ENCODE assay signal across 16 cellular contexts in genomic region chr1:3184666-3185065, GRCh38.
DNase-seq lines count a peak whose midpoint lies in the region; ATAC-seq and TF ChIP-seq lines count a peak whose summit lies in the region.
"Had no signal": no experiment of that assay in that cellular context is flagged by ENCODE, and none has a peak within 500 bp of the region (broad histone marks: within the 10 kb centered on the region; RNA-seq: fewer than 3 reads in every experiment).

No MANE protein-coding gene starts in this region.

- H3F3A ChIP-seq in neural progenitor cell (ENCODE audit: low read depth) (peaks cover 10% of the 10 kb centered on the region), GM23338 (replicated peaks; ENCODE audit: low read depth) (peaks cover 9% of the 10 kb centered on the region; the same call in 1 of the 2 replicates)

- peaks cover 36 to 74% (median 61%) of the 10 kb centered on the region in 10 experiments for H3K4me1 ChIP-seq in BLaER1 treated with 17β-estradiol and CSF1 and Interleukin-3, amounts not matched to agents 10 nM and 100 nM
- H3K4me1 ChIP-seq in neural progenitor cell (peaks cover 14% of the 10 kb centered on the region), tibial artery (peaks cover 3 to 71% (median 63%) of the 10 kb centered on the region in 4 donors), GM23338 (ENCODE audit: insufficient read depth) (no peaks in the 10 kb centered on the region), left lung (peaks cover 9 to 23% of the 10 kb centered on the region in 2 donors)
- no peaks in the 10 kb centered on the region for H3K4me1 ChIP-seq in CD4-positive, alpha-beta memory T cell (ENCODE audit: insufficient read depth, low read length)

- POLR2A ChIA-PET in CD4-positive, alpha-beta memory T cell (lab: Charles Lee; ENCODE audit: partially characterized antibody): no interaction called here

- H4K20me1 ChIP-seq in BLaER1 treated with 17β-estradiol and CSF1 and Interleukin-3, amounts not matched to agents 10 nM and 100 nM: peaks cover 0 to 21% (median 0%) of the 10 kb centered on the region in 11 experiments; a peak in 3 of 22 replicates
- H4K20me1 ChIP-seq in neural progenitor cell (ENCODE audit: low read depth) (no peaks in the 10 kb centered on the region), GM23338 (replicated peaks; ENCODE audit: insufficient read depth) (no peaks in the 10 kb centered on the region)

- DNase-seq in coronary artery (ENCODE audit: low spot score) (no peak), neural progenitor cell (ENCODE audit: low spot score) (no peak), tibial artery (no peak), GM23338 (ENCODE audit: low spot score) (no peak), NCI-H446 treated with DMSO at 0.1 percent for 48 hours (lab: John Stamatoyannopoulos, UW) (no peak), left lung (no peak)
- DNase-seq in CD4-positive, alpha-beta memory T cell: no peak
- DNase-seq: ACHN, COR-L47, DMS153, DMS79 treated with DMSO at 0.1 percent for 48 hours, EL, IMR-90 had no signal

- H3K4me2 ChIP-seq in BLaER1 treated with 17β-estradiol and CSF1 and Interleukin-3, amounts not matched to agents 10 nM and 100 nM: peak overlapping the region; percentile 27 to 83 (median 78); a peak in 21 of 22 replicates
- H3K4me2 ChIP-seq in neural progenitor cell (no peak overlapping the region), GM23338 (no peak overlapping the region)

- H3K4me3 Mint-ChIP-seq in neural progenitor cell (no peak overlapping the region), GM23338 (no peak overlapping the region)
- H3K4me3 Mint-ChIP-seq in CD4-positive, alpha-beta memory T cell: no peak overlapping the region
- H3K4me3 Mint-ChIP-seq: CD8-positive, alpha-beta T cell had no signal

- H3K79me2 ChIP-seq in neural progenitor cell (ENCODE audit: low read depth) (no peaks in the 10 kb centered on the region), GM23338 (replicated peaks; ENCODE audit: insufficient read depth) (no peaks in the 10 kb centered on the region)

- no peak overlapping the region for H3K4me3 ChIP-seq in BLaER1 treated with 17β-estradiol and CSF1 and Interleukin-3, amounts not matched to agents 10 nM and 100 nM
- H3K4me3 ChIP-seq in coronary artery: no peak overlapping the region
- H3K4me3 ChIP-seq in neural progenitor cell: no peak overlapping the region
- no peak overlapping the region for H3K4me3 ChIP-seq in tibial artery
- no peak overlapping the region for H3K4me3 ChIP-seq in GM23338
- H3K4me3 ChIP-seq in CD4-positive, alpha-beta memory T cell (ENCODE audit: low read length in 2 of 2): no peak overlapping the region
- H3K4me3 ChIP-seq in left lung: no peak overlapping the region

- peak overlapping the region in 3 of 11 experiments; percentile 8 to 59 (median 13); a peak in 3 of 22 replicates for H3K9ac ChIP-seq in BLaER1 treated with 17β-estradiol and CSF1 and Interleukin-3, amounts not matched to agents 10 nM and 100 nM
- no peak overlapping the region for H3K9ac ChIP-seq in neural progenitor cell

- H3K27me3 Mint-ChIP-seq in neural progenitor cell (ENCODE audit: insufficient read depth, low read depth): peaks cover 8% of the 10 kb centered on the region
- peaks cover 10% of the 10 kb centered on the region for H3K27me3 Mint-ChIP-seq in GM23338 (ENCODE audit: insufficient read depth, low read depth, poor library complexity)
- peaks cover 7 to 14% of the 10 kb centered on the region in 2 donors for H3K27me3 Mint-ChIP-seq in CD4-positive, alpha-beta memory T cell

- H3K9me3 ChIP-seq in BLaER1 treated with 17β-estradiol and CSF1 and Interleukin-3, amounts not matched to agents 10 nM and 100 nM (replicated peaks in 1 of 11): no peaks in the 10 kb centered on the region
- no peaks in the 10 kb centered on the region for H3K9me3 ChIP-seq in neural progenitor cell (ENCODE audit: low read depth)
- no peaks in the 10 kb centered on the region for H3K9me3 ChIP-seq in tibial artery
- H3K9me3 ChIP-seq in CD4-positive, alpha-beta memory T cell (ENCODE audit: control insufficient read depth in 1 of 2, low read length in 2 of 2): no peaks in the 10 kb centered on the region
- peaks cover 0 to 2% of the 10 kb centered on the region in 2 donors for H3K9me3 ChIP-seq in left lung

- H3K4me1 Mint-ChIP-seq in neural progenitor cell (peaks cover 43% of the 10 kb centered on the region), GM23338 (no peaks in the 10 kb centered on the region; the same call in 1 of the 3 replicates)
- no peaks in the 10 kb centered on the region for H3K4me1 Mint-ChIP-seq in CD4-positive, alpha-beta memory T cell

- intact Hi-C loops in tibial artery (cut with DNase I; ENCODE audit: low total_unique reads) (no loop called here), left lung (cut with DNase I) (no loop called here)
- intact Hi-C loops in CD4-positive, alpha-beta memory T cell (cut with micrococcal nuclease): no loop called here

- H3K9me3 Mint-ChIP-seq in neural progenitor cell (no peaks in the 10 kb centered on the region), GM23338 (peaks cover 3% of the 10 kb centered on the region; the same call in 2 of the 3 replicates)
- H3K9me3 Mint-ChIP-seq in CD4-positive, alpha-beta memory T cell: no peaks in the 10 kb centered on the region
- H3K9me3 Mint-ChIP-seq: CD8-positive, alpha-beta T cell had no signal

- H3K27ac Mint-ChIP-seq in neural progenitor cell: peak overlapping the region; percentile 83
- no peak overlapping the region for H3K27ac Mint-ChIP-seq in GM23338
- no peak overlapping the region for H3K27ac Mint-ChIP-seq in CD4-positive, alpha-beta memory T cell
- H3K27ac Mint-ChIP-seq: CD8-positive, alpha-beta T cell had no signal

- no peak for ATAC-seq in GM23338
- ATAC-seq in left lung: no peak
- ATAC-seq: CD8-positive, alpha-beta T cell had no signal

- H3K36me3 Mint-ChIP-seq in neural progenitor cell: peaks cover 3% of the 10 kb centered on the region
- no peaks in the 10 kb centered on the region; the same call in 1 of the 3 replicates for H3K36me3 Mint-ChIP-seq in GM23338 (ENCODE audit: low read depth)
- H3K36me3 Mint-ChIP-seq in CD4-positive, alpha-beta memory T cell: no peaks in the 10 kb centered on the region
- H3K36me3 Mint-ChIP-seq: CD8-positive, alpha-beta T cell had no signal

- no peaks in the 10 kb centered on the region for H3K36me3 ChIP-seq in BLaER1 treated with 17β-estradiol and CSF1 and Interleukin-3, amounts not matched to agents 10 nM and 100 nM
- H3K36me3 ChIP-seq in neural progenitor cell (no peaks in the 10 kb centered on the region), tibial artery (peaks cover 0 to 4% (median 0%) of the 10 kb centered on the region in 3 donors), GM23338 (ENCODE audit: insufficient read depth) (no peaks in the 10 kb centered on the region), left lung (no peaks in the 10 kb centered on the region)
- H3K36me3 ChIP-seq in CD4-positive, alpha-beta memory T cell (ENCODE audit: insufficient read depth, low read length): no peaks in the 10 kb centered on the region

- CTCF ChIA-PET in CD4-positive, alpha-beta memory T cell (lab: Charles Lee; ENCODE audit: partially characterized antibody): no interaction called here

- no peak overlapping the region for H3K27ac ChIP-seq in BLaER1 treated with 17β-estradiol and CSF1 and Interleukin-3, amounts not matched to agents 10 nM and 100 nM
- peak overlapping the region; percentile 95 to 99 for H3K27ac ChIP-seq in coronary artery
- H3K27ac ChIP-seq in neural progenitor cell: no peak overlapping the region
- peak overlapping the region; percentile 91 to 98 for H3K27ac ChIP-seq in tibial artery
- H3K27ac ChIP-seq in GM23338 (ENCODE audit: low read depth): no peak overlapping the region
- H3K27ac ChIP-seq in CD4-positive, alpha-beta memory T cell (ENCODE audit: low read depth, low read length): no peak overlapping the region
- H3K27ac ChIP-seq in left lung: no peak overlapping the region
- H3K27ac ChIP-seq: C4-2B had no signal

- peaks cover 26 to 53% (median 36%) of the 10 kb centered on the region in 11 experiments for H3K27me3 ChIP-seq in BLaER1 treated with 17β-estradiol and CSF1 and Interleukin-3, amounts not matched to agents 10 nM and 100 nM
- H3K27me3 ChIP-seq in neural progenitor cell (no peaks in the 10 kb centered on the region), tibial artery (no peaks in the 10 kb centered on the region), GM23338 (ENCODE audit: insufficient read depth) (no peaks in the 10 kb centered on the region), left lung (peaks cover 0 to 66% of the 10 kb centered on the region in 2 donors)
- peaks cover 4% of the 10 kb centered on the region for H3K27me3 ChIP-seq in CD4-positive, alpha-beta memory T cell (ENCODE audit: insufficient read depth, low read length)

- H2AFZ ChIP-seq in neural progenitor cell (replicated peaks) (no peak overlapping the region), GM23338 (no peak overlapping the region)

- H3K9me2 ChIP-seq in GM23338 (ENCODE audit: insufficient read depth): no peaks in the 10 kb centered on the region

- TF ChIP-seq CTCF in coronary artery (IDR thresholded peaks at IDR 0.05) (no peak), neural progenitor cell (IDR thresholded peaks at IDR 0.05) (no peak), tibial artery (IDR thresholded peaks at IDR 0.05) (no peak), GM23338 (conservative IDR thresholded peaks at IDR 0.05; ENCODE audit: low read depth in 2 of 2) (no peak), left lung (IDR thresholded peaks at IDR 0.05) (no peak)

TF ChIP-seq in GM23338, 12 proteins besides CTCF, POLR2A, EP300 and RAD21 (continues in another document):
- TF ChIP-seq JUNB (IDR thresholded peaks at IDR 0.05; ENCODE audit: unreplicated experiment) (no peak), POLR2AphosphoS5 (IDR thresholded peaks at IDR 0.05; ENCODE audit: low read depth) (no peak), ETS1 (IDR thresholded peaks at IDR 0.05) (no peak), ZNF114 (CRISPR knock-in tag; IDR thresholded peaks at IDR 0.05) (no peak), EZH2 (IDR thresholded peaks at IDR 0.05; ENCODE audit: low read depth, unreplicated experiment) (no peak), STAT1 (IDR thresholded peaks at IDR 0.05; ENCODE audit: unreplicated experiment) (no peak), CREB1 (CRISPR knock-in tag; IDR thresholded peaks at IDR 0.05; ENCODE audit: low read depth) (no peak)

Comparison
In these comparisons a context has a peak if more than half of its experiments do, and no peak if none do; other contexts are left out.
1. H3K27ac ChIP-seq: peak in coronary artery (2 of 2) and tibial artery (2 of 2); none in BLaER1 treated with 17β-estradiol and CSF1 and Interleukin-3, amounts not matched to agents 10 nM and 100 nM (0 of 11), neural progenitor cell (single experiment), GM23338 (single experiment), CD4-positive, alpha-beta memory T cell (single experiment) and left lung (0 of 2).
2. H3K4me2 ChIP-seq: peak in BLaER1 treated with 17β-estradiol and CSF1 and Interleukin-3, amounts not matched to agents 10 nM and 100 nM (11 of 11); none in neural progenitor cell (single experiment) and GM23338 (single experiment).